ENCODE assay signal across 8 cellular contexts in genomic region chr14:21383848-21384493, GRCh38. TPM values are rescaled to one million over a fixed set of nuclear protein-coding genes. Genes with fewer than 3 reads are reported as not detected.
DNase-seq lines count a peak whose midpoint lies in the region; ATAC-seq and TF ChIP-seq lines count a peak whose summit lies in the region.

TSS of gene SUPT16H (minus strand) at chr14:21384019. CDS start at chr14:21383927, 92 bp downstream.

- peak within 1 kb of the TSS; percentile 66; the same call in 1 of the 2 replicates for H2BK20ac ChIP-seq in IMR-90 (ENCODE audit: low read depth, low read length)

- peak within 1 kb of the TSS; percentile 68 for H4K5ac ChIP-seq in IMR-90 (ENCODE audit: low read depth, low read length)

- peak within 1 kb of the TSS; percentile 97 for H2AK9ac ChIP-seq in IMR-90 (replicated peaks; ENCODE audit: low read depth, low read length, poor library complexity)

- H3K4me2 ChIP-seq in IMR-90 (ENCODE audit: low read depth, low read length), result peak within 1 kb of the TSS; percentile 96

- H3K56ac ChIP-seq in IMR-90 (ENCODE audit: extremely low read depth, insufficient read depth, low read length), result peak within 1 kb of the TSS; percentile 97

- H3K36me3 ChIP-seq in IMR-90 (ENCODE audit: control insufficient read depth, insufficient read depth, low read length), result peaks cover 15% of the 10 kb centered on the region

- no peaks in the 10 kb centered on the region for H3K27me3 ChIP-seq in IMR-90 (ENCODE audit: control insufficient read depth, insufficient read depth, low read length)
- H3K27me3 ChIP-seq in mononuclear cell (ENCODE audit: insufficient read depth, low read length), result no peaks in the 10 kb centered on the region

- 0% methylated on average over 25 of the region's 54 CpGs; no CpG with 5 or more reads in 1 of the 2 experiments for WGBS in IMR-90 (ENCODE audit: extremely low coverage in 2 of 2, insufficient read length in 1 of 2), 2 experiments

- POLR2A ChIA-PET in IMR-90 (lab: Charles Lee; ENCODE audit: unreplicated experiment), result no interaction called here

- no peaks in the 10 kb centered on the region for H3K9me1 ChIP-seq in IMR-90 (ENCODE audit: insufficient read depth, low read length)

- H4K8ac ChIP-seq in IMR-90 (ENCODE audit: low read depth in 2 of 2, low read length in 2 of 2), result peak within 1 kb of the TSS; percentile 68 to 99

- H4K91ac ChIP-seq in IMR-90 (ENCODE audit: insufficient read depth, low read depth, low read length), result peak within 1 kb of the TSS; percentile 96

- H2AK5ac ChIP-seq in IMR-90 (ENCODE audit: low read depth, low read length), result peak within 1 kb of the TSS; percentile 95

- H2BK5ac ChIP-seq in IMR-90 (ENCODE audit: low read depth, low read length, poor library complexity, severe bottlenecking), result peak within 1 kb of the TSS; percentile 90

- H3K4me1 ChIP-seq in IMR-90 (ENCODE audit: control insufficient read depth, insufficient read depth, low read length) (no peaks in the 10 kb centered on the region), mononuclear cell (ENCODE audit: insufficient read depth, low read length) (peaks cover 19% of the 10 kb centered on the region)

- H2BK15ac ChIP-seq in IMR-90 (ENCODE audit: low read depth, low read length), result peak within 1 kb of the TSS; percentile 66; the same call in 1 of the 3 replicates

- intact Hi-C loops in IMR-90 (cut with micrococcal nuclease), result loop anchor here (1.0 to 5.0 kb wide), 4 partner anchors 117 to 151 kb away; partner anchors contain the start of genes HNRNPC and METTL3

- H3K4ac ChIP-seq in IMR-90 (ENCODE audit: low read depth, low read length), result peak within 1 kb of the TSS; percentile 93

- dilution Hi-C loops in IMR-90 (cut with HindIII; ENCODE audit: low sequenced_read_pairs, unreplicated experiment), result no loop called here

- DNase-seq in DMS 273 (lab: John Stamatoyannopoulos, UW; ENCODE audit: unreplicated experiment) (peak; percentile 99), IMR-90 (peak; percentile 95), OCI-M1 (lab: John Stamatoyannopoulos, UW) (peak; percentile 96), activated T-cell treated with anti-CD3 and anti-CD28 coated beads for 24 hours (ENCODE audit: low read depth) (peak; percentile 94), epidermal melanocyte (ENCODE audit: insufficient read length, low spot score) (peak; percentile 80)
- DNase-seq in stimulated activated CD8-positive, alpha-beta memory T cell treated with anti-CD3 and anti-CD28 coated beads, Interleukin-4, amount 100 ng/mL, for 1 hour (ENCODE audit: low read depth in 2 of 2, low spot score in 1 of 2), result peak; percentile 82 to 90

- no TSS peak for BruUV-seq in IMR-90 (replicated peaks; lab: Mats Ljungman, UMichigan)

- H3K79me1 ChIP-seq in IMR-90 (ENCODE audit: low read depth in 1 of 2, low read length in 2 of 2), result peaks cover 4 to 27% of the 10 kb centered on the region in 2 experiments; a peak in 2 of 4 replicates

- no peak for TF ChIP-seq CTCF in IMR-90 (conservative IDR thresholded peaks at IDR 0.05; ENCODE audit: low read depth, low read length)

- peak within 1 kb of the TSS; percentile 94 for H3K4me3 ChIP-seq in IMR-90 (ENCODE audit: insufficient read depth, low read depth, low read length)
- H3K4me3 ChIP-seq in mononuclear cell (ENCODE audit: low read length), result peak within 1 kb of the TSS; percentile 77

- CTCF ChIA-PET in IMR-90 (lab: Yijun Ruan, JAX), result interaction anchor here (1.3 kb wide), 1 partner anchor 9 kb away, joined by 4 read pairs; no protein-coding TSS in a partner anchor

- peak; percentile 91 for ATAC-seq in GM21528 (IDR thresholded peaks at IDR 0.05; ENCODE audit: low FRiP score, unreplicated experiment)
- ATAC-seq in IMR-90 (ENCODE audit: low read depth), result peak; percentile 98

- peak; percentile 68; the same call in 1 of the 2 replicates for TF ChIP-seq POLR2A in IMR-90 (IDR thresholded peaks at IDR 0.05; ENCODE audit: low read depth, low read length)

- peaks cover 18% of the 10 kb centered on the region for H4K20me1 ChIP-seq in IMR-90 (ENCODE audit: insufficient read depth, low read length)

- H3K9ac ChIP-seq in IMR-90 (ENCODE audit: low read depth, low read length), result peak within 1 kb of the TSS; percentile 89

- in situ Hi-C loops in IMR-90 (cut with MboI; ENCODE audit: low sequenced_read_pairs), result no loop called here

- TF ChIP-seq RAD21 in IMR-90 (IDR thresholded peaks at IDR 0.05; ENCODE audit: low read length), result no peak

- H3K23ac ChIP-seq in IMR-90 (ENCODE audit: low read depth, low read length), result peak within 1 kb of the TSS; percentile 82

- H3K18ac ChIP-seq in IMR-90 (ENCODE audit: low read depth, low read length), result peak within 1 kb of the TSS; percentile 81

- peak within 1 kb of the TSS; percentile 67 for H3K27ac ChIP-seq in IMR-90 (ENCODE audit: insufficient read depth, low read length)

- peak within 1 kb of the TSS; percentile 90 for H3K14ac ChIP-seq in IMR-90 (replicated peaks; ENCODE audit: low read depth, low read length)

- no peaks in the 10 kb centered on the region for H3K9me3 ChIP-seq in IMR-90 (ENCODE audit: control insufficient read depth, insufficient read depth, low read length)
- no peaks in the 10 kb centered on the region for H3K9me3 ChIP-seq in mononuclear cell (ENCODE audit: low read depth, low read length)

- H2BK120ac ChIP-seq in IMR-90 (ENCODE audit: low read depth, low read length), result peak within 1 kb of the TSS; percentile 90; the same call in 1 of the 2 replicates

- H2AFZ ChIP-seq in IMR-90 (replicated peaks; ENCODE audit: low read length, poor library complexity), result peak within 1 kb of the TSS; percentile 95

TF ChIP-seq in IMR-90, 13 proteins besides CTCF, POLR2A, EP300 and RAD21:
- TF ChIP-seq CHD1 (IDR thresholded peaks at IDR 0.05; ENCODE audit: low read depth, low read length) (peak; percentile 96), MAZ (IDR thresholded peaks at IDR 0.05; ENCODE audit: borderline replicate concordance, low read depth, low read length) (peak; percentile 79; the same call in 1 of the 2 replicates), BHLHE40 (IDR thresholded peaks at IDR 0.05; ENCODE audit: low read depth, low read length) (peak; percentile 92), USF2 (IDR thresholded peaks at IDR 0.05; ENCODE audit: low read depth, low read length) (peak; percentile 98), MAFK (IDR thresholded peaks at IDR 0.05; ENCODE audit: low read depth, low read length) (peak; percentile 85), RCOR1 (IDR thresholded peaks at IDR 0.05; ENCODE audit: insufficient replicate concordance, low read length) (no peak), NFE2L2 (IDR thresholded peaks at IDR 0.05; ENCODE audit: low read depth, low read length) (no peak)
TF ChIP-seq in IMR-90: peak in this region for 5.

RNA-seq across cellular contexts. Expression of gene SUPT16H, which starts in this region (rescaled TPM):
- 103 and 134 TPM in 2 replicates for total RNA-seq in IMR-90 (2012; rRNA removed)
- polyA plus RNA-seq in IMR-90 (2012; rRNA removed), result 38.5 and 50.6 TPM in 2 replicates
- polyA plus RNA-seq in IMR-90 (2012; cell fraction: cytosol; rRNA removed), result 11.2 and 13.8 TPM in 2 replicates
- 8.0 and 42.0 TPM in 2 replicates for polyA plus RNA-seq in IMR-90 (2012; cell fraction: nucleus; rRNA removed; ENCODE audit: low replicate concordance)
- total RNA-seq in mononuclear cell, result 59.5 TPM

Comparison
In these comparisons a context has a peak if more than half of its experiments do, and no peak if none do; other contexts are left out.
1. Peak in every context shown above with its lines: DNase-seq, ATAC-seq, H3K4me3 ChIP-seq and H3K27ac ChIP-seq.